24 cellular contexts compared by ENCODE assay signal in genomic region chr10:18021725-18022480, GRCh38.
"Had no signal": no experiment of that assay in that cellular context is flagged by ENCODE, and none has a peak within 500 bp of the region (broad histone marks: within the 10 kb centered on the region; RNA-seq: fewer than 3 reads in every experiment).

No MANE protein-coding gene starts in this region.

- DNase-seq: effector memory CD8-positive, alpha-beta T cell; foreskin fibroblast; kidney; left cardiac atrium; left ventricle myocardium superior; mucosa of descending colon; naive thymus-derived CD8-positive, alpha-beta T cell; psoas muscle; retina; right lobe of liver; stimulated activated CD4-positive, alpha-beta T cell treated with anti-CD3 and anti-CD28 coated beads, Interleukin-4, amount 100 ng/mL, for 1 hour; stimulated activated CD8-positive, alpha-beta memory T cell treated with anti-CD3 and anti-CD28 coated beads, Interleukin-4, amount 100 ng/mL, for 48 hours; stimulated activated naive CD8-positive, alpha-beta T cell treated with anti-CD3 and anti-CD28 coated beads, Interleukin-15, Interleukin-2, amounts not matched to agents 100 U/mL and 50 U/mL, for 24 hours; thyroid gland; upper lobe of left lung; uterus had no signal

- H3K27ac ChIP-seq: epithelial cell of prostate, esophagus muscularis mucosa, gastroesophageal sphincter, hepatocyte, neutrophil, psoas muscle, right lobe of liver, suprapubic skin, thyroid gland, upper lobe of left lung, uterus had no signal

- H3K4me1 ChIP-seq: esophagus muscularis mucosa, gastroesophageal sphincter, psoas muscle, right lobe of liver, suprapubic skin, thyroid gland, upper lobe of left lung, uterus had no signal

- ATAC-seq: effector memory CD8-positive, alpha-beta T cell; gastroesophageal sphincter; left cardiac atrium; left ventricle myocardium superior; mucosa of descending colon; naive thymus-derived CD8-positive, alpha-beta T cell; psoas muscle; right lobe of liver; stimulated activated effector memory CD8-positive, alpha-beta T cell treated with anti-CD3 and anti-CD28 coated beads, Interleukin-12 subunit alpha, Interleukin-12 subunit beta, amount 100 ng/mL, for 72 hours; stimulated activated naive CD8-positive, alpha-beta T cell treated with anti-CD3 and anti-CD28 coated beads, Interleukin-15, Interleukin-2, amounts not matched to agents 100 U/mL and 50 U/mL, for 24 hours had no signal

- H3K36me3 ChIP-seq: esophagus muscularis mucosa, gastroesophageal sphincter, neutrophil, right lobe of liver, suprapubic skin, thyroid gland, upper lobe of left lung, uterus had no signal

- H3K9me3 ChIP-seq: neutrophil, psoas muscle, suprapubic skin, thyroid gland, upper lobe of left lung, uterus had no signal

- H3K4me3 ChIP-seq: esophagus muscularis mucosa, gastroesophageal sphincter, hepatocyte, lung, mucosa of descending colon, psoas muscle, right lobe of liver, suprapubic skin, thyroid gland, upper lobe of left lung, uterus had no signal
